1 cellular context compared by ENCODE assay signal in the genomic region with DNA sequence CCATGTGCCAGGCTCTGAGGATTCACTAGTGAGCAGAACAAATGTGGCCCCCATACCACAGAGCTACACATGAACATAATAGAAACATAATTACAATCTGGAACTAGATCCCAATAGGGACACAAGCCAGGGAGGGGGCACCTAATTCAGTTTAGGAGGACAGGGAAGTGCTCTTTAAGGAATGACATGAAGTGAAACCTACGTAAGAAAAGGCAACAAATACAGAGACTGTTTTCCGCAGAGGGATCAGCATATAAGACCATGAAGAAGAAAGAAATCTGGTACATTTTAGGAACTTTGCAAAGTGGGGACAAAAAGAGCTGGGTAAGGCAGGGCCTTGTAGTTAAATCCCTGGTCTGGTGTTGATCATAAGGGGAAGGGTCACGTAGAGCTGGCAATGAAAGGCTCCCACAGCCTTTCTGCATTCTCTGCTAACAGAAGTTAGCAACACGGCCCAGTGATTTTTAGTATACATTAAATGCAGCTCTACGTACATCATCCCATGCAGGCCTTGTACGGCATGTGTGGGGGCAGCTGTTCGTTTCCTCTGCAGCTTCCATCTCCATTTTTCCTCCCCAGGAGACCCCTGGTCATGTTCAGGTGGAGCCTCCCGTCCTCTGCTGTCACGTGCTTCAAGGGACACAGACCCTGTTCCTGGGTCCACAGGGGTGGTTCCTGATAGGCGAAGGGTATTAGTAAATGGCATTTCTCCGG.
TF ChIP-seq lines count a peak whose summit lies in the region.

No MANE protein-coding gene starts in this region.

TF ChIP-seq in H1, 55 proteins besides CTCF, POLR2A, EP300 and RAD21:
- TF ChIP-seq PHF8 (conservative IDR thresholded peaks at IDR 0.05; ENCODE audit: low read depth, low read length): no peak
- TF ChIP-seq BRCA1 (IDR thresholded peaks at IDR 0.05; ENCODE audit: low read depth, low read length): no peak
- no peak for TF ChIP-seq FOSL1 (IDR thresholded peaks at IDR 0.05; ENCODE audit: insufficient read depth, low read depth, low read length)
- no peak for TF ChIP-seq RXRA (IDR thresholded peaks at IDR 0.05; ENCODE audit: insufficient read depth, low read depth, low read length)
- TF ChIP-seq KDM4A (IDR thresholded peaks at IDR 0.05; ENCODE audit: low read depth, low read length, severe bottlenecking): no peak
- no peak for TF ChIP-seq TBP (IDR thresholded peaks at IDR 0.05; ENCODE audit: low read depth, low read length)
- TF ChIP-seq CTBP2 (IDR thresholded peaks at IDR 0.05; ENCODE audit: borderline replicate concordance, insufficient read depth, insufficient read length, low read length): no peak
- TF ChIP-seq, protein P1, sequence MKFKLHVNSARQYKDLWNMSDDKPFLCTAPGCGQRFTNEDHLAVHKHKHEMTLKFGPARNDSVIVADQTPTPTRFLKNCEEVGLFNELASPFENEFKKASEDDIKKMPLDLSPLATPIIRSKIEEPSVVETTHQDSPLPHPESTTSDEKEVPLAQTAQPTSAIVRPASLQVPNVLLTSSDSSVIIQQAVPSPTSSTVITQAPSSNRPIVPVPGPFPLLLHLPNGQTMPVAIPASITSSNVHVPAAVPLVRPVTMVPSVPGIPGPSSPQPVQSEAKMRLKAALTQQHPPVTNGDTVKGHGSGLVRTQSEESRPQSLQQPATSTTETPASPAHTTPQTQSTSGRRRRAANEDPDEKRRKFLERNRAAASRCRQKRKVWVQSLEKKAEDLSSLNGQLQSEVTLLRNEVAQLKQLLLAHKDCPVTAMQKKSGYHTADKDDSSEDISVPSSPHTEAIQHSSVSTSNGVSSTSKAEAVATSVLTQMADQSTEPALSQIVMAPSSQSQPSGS (IDR thresholded peaks at IDR 0.05; ENCODE audit: low read length): no peak
- TF ChIP-seq HDAC2 (IDR thresholded peaks at IDR 0.05; ENCODE audit: borderline replicate concordance in 1 of 2, low read depth in 2 of 2, low read length in 2 of 2): no peak
- no peak for TF ChIP-seq SAP30 (IDR thresholded peaks at IDR 0.05; ENCODE audit: insufficient read depth, insufficient replicate concordance, low read length)
- TF ChIP-seq CBX8 (IDR thresholded peaks at IDR 0.05; ENCODE audit: borderline replicate concordance, low read depth, low read length): no peak
- no peak for TF ChIP-seq RNF2 (IDR thresholded peaks at IDR 0.05; ENCODE audit: borderline replicate concordance, low read depth, low read length, missing control alignments, poor library complexity, severe bottlenecking)
- no peak for TF ChIP-seq GABPA (IDR thresholded peaks at IDR 0.05; ENCODE audit: borderline replicate concordance, insufficient read depth, low read length)
- TF ChIP-seq POLR2AphosphoS5 (IDR thresholded peaks at IDR 0.05; ENCODE audit: low read depth, low read length): no peak
